8 cellular contexts compared by ENCODE assay signal in the genomic region with DNA sequence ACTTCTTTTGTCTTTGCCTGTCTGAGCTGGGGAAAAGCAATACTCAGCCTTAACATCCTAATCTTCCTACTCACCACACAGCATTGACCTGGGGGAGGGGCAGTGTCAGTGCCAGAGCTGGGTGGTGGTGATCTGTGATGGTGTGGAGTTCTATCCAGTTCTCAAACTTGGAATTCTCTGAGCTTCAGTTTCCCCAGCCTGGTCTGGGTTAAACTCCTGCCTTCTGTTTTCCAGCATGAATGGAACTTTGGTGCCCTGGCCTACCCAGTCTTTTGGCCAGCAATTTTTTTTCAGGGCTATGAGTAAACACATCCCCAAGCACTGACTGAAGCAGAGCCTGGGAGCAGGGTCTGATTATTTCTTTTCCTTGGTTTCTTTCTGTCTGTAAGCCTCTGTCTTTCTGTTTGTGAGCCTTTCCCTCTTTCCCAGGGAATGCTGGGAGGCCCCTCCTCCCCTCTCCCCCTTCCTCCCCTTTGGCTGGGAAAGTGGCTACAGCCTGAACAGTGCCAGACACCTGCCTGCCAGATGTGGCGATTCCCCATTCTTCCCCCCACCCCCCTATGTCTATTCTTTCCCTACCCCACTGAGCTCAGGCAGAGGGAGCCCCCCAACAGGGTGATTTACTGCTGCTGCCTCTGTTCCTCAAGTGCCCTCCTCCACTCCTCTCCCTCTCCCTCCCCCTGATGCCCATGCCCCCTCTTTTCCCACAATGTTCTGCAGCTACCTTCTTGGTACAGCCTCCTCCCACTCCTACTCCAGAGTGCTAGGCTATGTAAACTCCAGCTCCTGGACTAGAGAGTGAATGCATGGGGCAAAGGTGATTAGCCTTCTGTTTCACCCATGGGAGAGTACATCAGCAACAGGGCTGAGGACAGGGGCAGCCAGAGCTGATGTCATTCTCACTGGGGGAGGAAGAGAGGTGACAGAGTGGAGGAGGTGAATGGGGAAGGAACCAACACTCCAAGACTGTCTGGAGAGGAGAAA. TPM values are rescaled to one million over a fixed set of nuclear protein-coding genes. Genes with fewer than 3 reads are reported as not detected.
A peak's percentile ranks its signal among the peaks of the same experiment; 100 is the strongest.
DNase-seq lines count a peak whose midpoint lies in the region; ATAC-seq and TF ChIP-seq lines count a peak whose summit lies in the region.

No MANE protein-coding gene starts in this region.

- H2AK5ac ChIP-seq in IMR-90 (ENCODE audit: low read depth, low read length) = peak overlapping the region; percentile 49; the same call in 1 of the 2 replicates

- H3K27ac ChIP-seq in IMR-90 (ENCODE audit: insufficient read depth, low read length) = peak overlapping the region; percentile 66; the same call in 1 of the 2 replicates
- peak overlapping the region in 13 of 21 experiments; percentile 1 to 65 (median 44) for H3K27ac ChIP-seq in skin epidermis
- H3K27ac ChIP-seq in CD8-positive, alpha-beta T cell (ENCODE audit: low read depth, low read length) = no peak overlapping the region

- H2AFZ ChIP-seq in IMR-90 (replicated peaks; ENCODE audit: low read length, poor library complexity) = peak overlapping the region; percentile 45

- H2BK20ac ChIP-seq in IMR-90 (ENCODE audit: low read depth, low read length) = peak overlapping the region; percentile 21; the same call in 1 of the 2 replicates

- peak overlapping the region; percentile 25; the same call in 1 of the 2 replicates for H4K5ac ChIP-seq in IMR-90 (ENCODE audit: low read depth, low read length)

- TF ChIP-seq CTCF in IMR-90 (conservative IDR thresholded peaks at IDR 0.05; ENCODE audit: low read depth, low read length) = no peak
- TF ChIP-seq CTCF in WTC11 (IDR thresholded peaks at IDR 0.05) = no peak
- no peak for TF ChIP-seq CTCF in CD8-positive, alpha-beta T cell (IDR thresholded peaks at IDR 0.05)

- H4K91ac ChIP-seq in IMR-90 (ENCODE audit: insufficient read depth, low read depth, low read length) = 0 out of 2 replicates have a peak overlapping the region, but pooled peaks have one; percentile 4

- no peaks in the 10 kb centered on the region for H4K20me1 ChIP-seq in IMR-90 (ENCODE audit: insufficient read depth, low read length)

- H3K4me3 ChIP-seq in IMR-90 (ENCODE audit: insufficient read depth, low read depth, low read length) = no peak overlapping the region
- peak overlapping the region; percentile 64 for H3K4me3 ChIP-seq in iPS-15b (ENCODE audit: low read depth, low read length)
- H3K4me3 ChIP-seq in skin epidermis = no peak overlapping the region
- no peak overlapping the region for H3K4me3 ChIP-seq in CD8-positive, alpha-beta T cell (ENCODE audit: low read depth, low read length)

- H3K23ac ChIP-seq in IMR-90 (ENCODE audit: low read depth, low read length) = peak overlapping the region; percentile 19

- no TSS peak for BruUV-seq in IMR-90 (replicated peaks; lab: Mats Ljungman, UMichigan)

- peak; percentile 72 for DNase-seq in IMR-90
- DNase-seq in WTC11 (ENCODE audit: low spot score) = no peak
- DNase-seq in MV-4-11 (lab: John Stamatoyannopoulos, UW) = no peak
- DNase-seq in CD8-positive, alpha-beta T cell = no peak
- no peak for DNase-seq in D341Med (ENCODE audit: low spot score)

- H3K9me1 ChIP-seq in IMR-90 (ENCODE audit: insufficient read depth, low read length) = peaks cover 15% of the 10 kb centered on the region; the same call in 1 of the 2 replicates

- H3K4me1 ChIP-seq in IMR-90 (ENCODE audit: control insufficient read depth, insufficient read depth, low read length) = peaks cover 24% of the 10 kb centered on the region
- peaks cover 62% of the 10 kb centered on the region for H3K4me1 ChIP-seq in iPS-15b (ENCODE audit: control insufficient read depth, insufficient read depth, low read length)
- peaks cover 25% of the 10 kb centered on the region for H3K4me1 ChIP-seq in CD8-positive, alpha-beta T cell (ENCODE audit: insufficient read depth, low read length)

- TF ChIP-seq RAD21 in IMR-90 (IDR thresholded peaks at IDR 0.05; ENCODE audit: low read length) = no peak

- peak overlapping the region; percentile 56 for H2AK9ac ChIP-seq in IMR-90 (replicated peaks; ENCODE audit: low read depth, low read length, poor library complexity)

- ATAC-seq in IMR-90 (ENCODE audit: low read depth) = peak; percentile 73
- no peak for ATAC-seq in WTC11
- no peak for ATAC-seq in HG03039 (IDR thresholded peaks at IDR 0.05; ENCODE audit: unreplicated experiment)
- no peak for ATAC-seq in CD8-positive, alpha-beta T cell

- H3K36me3 Mint-ChIP-seq in WTC11 = peaks cover 22% of the 10 kb centered on the region
- peaks cover 34% of the 10 kb centered on the region for H3K36me3 Mint-ChIP-seq in CD8-positive, alpha-beta T cell

- H3K56ac ChIP-seq in IMR-90 (ENCODE audit: extremely low read depth, insufficient read depth, low read length) = peak overlapping the region; percentile 29; the same call in 1 of the 2 replicates

- dilution Hi-C loops in IMR-90 (cut with HindIII; ENCODE audit: low sequenced_read_pairs, unreplicated experiment) = no loop called here

- in situ Hi-C loops in IMR-90 (cut with MboI; ENCODE audit: low sequenced_read_pairs) = no loop called here

- H2BK5ac ChIP-seq in IMR-90 (ENCODE audit: low read depth, low read length, poor library complexity, severe bottlenecking) = peak overlapping the region; percentile 15

- peak overlapping the region; percentile 43; the same call in 1 of the 2 replicates for H3K4me2 ChIP-seq in IMR-90 (ENCODE audit: low read depth, low read length)

- H3K36me3 ChIP-seq in IMR-90 (ENCODE audit: control insufficient read depth, insufficient read depth, low read length) (peaks cover 26% of the 10 kb centered on the region), iPS-15b (ENCODE audit: control insufficient read depth, insufficient read depth, low read length) (peaks cover 12% of the 10 kb centered on the region)
- H3K36me3 ChIP-seq in CD8-positive, alpha-beta T cell (ENCODE audit: insufficient read depth, low read length) = peaks cover 22% of the 10 kb centered on the region

- WGBS in IMR-90 (ENCODE audit: extremely low coverage in 2 of 2, insufficient read length in 1 of 2), 2 experiments = no CpG with 5 or more reads among the region's 1 CpG

- H3K9ac ChIP-seq in IMR-90 (ENCODE audit: low read depth, low read length) (no peak overlapping the region), iPS-15b (ENCODE audit: low read depth, low read length) (no peak overlapping the region)

- peak overlapping the region; percentile 87 for H3K4me3 Mint-ChIP-seq in WTC11
- no peak overlapping the region for H3K4me3 Mint-ChIP-seq in CD8-positive, alpha-beta T cell

- H3K27me3 ChIP-seq in IMR-90 (ENCODE audit: control insufficient read depth, insufficient read depth, low read length) (no peaks in the 10 kb centered on the region), iPS-15b (ENCODE audit: control insufficient read depth, insufficient read depth, low read length) (peaks cover 7% of the 10 kb centered on the region)
- no peaks in the 10 kb centered on the region for H3K27me3 ChIP-seq in CD8-positive, alpha-beta T cell (ENCODE audit: insufficient read depth, low read length)

- H3K27ac Mint-ChIP-seq in WTC11 = peak overlapping the region; percentile 92
- no peak overlapping the region for H3K27ac Mint-ChIP-seq in CD8-positive, alpha-beta T cell

- H2BK120ac ChIP-seq in IMR-90 (ENCODE audit: low read depth, low read length) = no peak overlapping the region

- peaks cover 47% of the 10 kb centered on the region for H3K4me1 Mint-ChIP-seq in WTC11
- H3K4me1 Mint-ChIP-seq in CD8-positive, alpha-beta T cell (ENCODE audit: low read depth) = peaks cover 12% of the 10 kb centered on the region

- H2BK15ac ChIP-seq in IMR-90 (ENCODE audit: low read depth, low read length) = no peak overlapping the region

- no peak for TF ChIP-seq POLR2A in IMR-90 (IDR thresholded peaks at IDR 0.05; ENCODE audit: low read depth, low read length)

- H4K8ac ChIP-seq in IMR-90 (ENCODE audit: low read depth in 2 of 2, low read length in 2 of 2) = peak overlapping the region in 1 of 2 experiments; percentile 62; a peak in 2 of 4 replicates

- peak overlapping the region; percentile 13; the same call in 1 of the 2 replicates for H3K18ac ChIP-seq in IMR-90 (ENCODE audit: low read depth, low read length)

- H3K9me3 ChIP-seq in IMR-90 (ENCODE audit: control insufficient read depth, insufficient read depth, low read length) = no peaks in the 10 kb centered on the region
- H3K9me3 ChIP-seq in iPS-15b (ENCODE audit: control insufficient read depth, insufficient read depth, low read length) = no peaks in the 10 kb centered on the region
- no peaks in the 10 kb centered on the region for H3K9me3 ChIP-seq in CD8-positive, alpha-beta T cell (ENCODE audit: low read length)

- intact Hi-C loops in IMR-90 (cut with micrococcal nuclease) = no loop called here
- intact Hi-C loops in CD8-positive, alpha-beta T cell (cut with DNase I, micrococcal nuclease) = no loop called here

- peaks cover 0 to 8% of the 10 kb centered on the region in 2 experiments; a peak in 2 of 4 replicates for H3K79me1 ChIP-seq in IMR-90 (ENCODE audit: low read depth in 1 of 2, low read length in 2 of 2)

- no peaks in the 10 kb centered on the region for H3K9me3 Mint-ChIP-seq in WTC11
- no peaks in the 10 kb centered on the region for H3K9me3 Mint-ChIP-seq in CD8-positive, alpha-beta T cell

- H3K4ac ChIP-seq in IMR-90 (ENCODE audit: low read depth, low read length) = peak overlapping the region; percentile 67

- CTCF ChIA-PET in IMR-90 (lab: Yijun Ruan, JAX) (interaction anchor here (0.6 to 0.9 kb wide), 3 partner anchors 16 to 152 kb away, joined by 3 to 4 read pairs (median 3); a partner anchor contains a TSS), WTC11 (lab: Charles Lee) (interaction anchor here (0.8 to 4.3 kb wide), 23 partner anchors 8 to 152 kb away, joined by 3 to 61 read pairs (median 5); a partner anchor contains a TSS)
- CTCF ChIA-PET in CD8-positive, alpha-beta T cell (lab: Charles Lee) = interaction anchor here (0.9 to 2.7 kb wide), 6 partner anchors 26 to 101 kb away, joined by 3 to 12 read pairs (median 6); a partner anchor contains a TSS

- H3K27me3 Mint-ChIP-seq in WTC11 (ENCODE audit: low read depth) = peaks cover 18% of the 10 kb centered on the region
- H3K27me3 Mint-ChIP-seq in CD8-positive, alpha-beta T cell (ENCODE audit: low read depth) = no peaks in the 10 kb centered on the region

- no peak overlapping the region; the same call in 1 of the 2 replicates for H3K14ac ChIP-seq in IMR-90 (replicated peaks; ENCODE audit: low read depth, low read length)

- POLR2A ChIA-PET in IMR-90 (lab: Charles Lee; ENCODE audit: unreplicated experiment) (interaction anchor here (0.5 kb wide), 1 partner anchor 28 kb away, joined by 3 read pairs; a partner anchor contains a TSS), WTC11 (lab: Charles Lee) (interaction anchor here (0.6 to 1.7 kb wide), 7 partner anchors 14 to 58 kb away, joined by 3 to 8 read pairs (median 4); no protein-coding TSS in a partner anchor)
- POLR2A ChIA-PET in CD8-positive, alpha-beta T cell (lab: Charles Lee) = interaction anchor here (0.8 to 1.6 kb wide), 3 partner anchors 9 to 73 kb away, joined by 3 to 8 read pairs (median 4); a partner anchor contains a TSS

RNA-seq across cellular contexts. Expression of a gene that starts 11.1 kb away (rescaled TPM):
- total RNA-seq in IMR-90 (2012; rRNA removed) (not detected in 2 replicates), WTC11 (2021) (0.13 TPM in 1 of 3 replicates, not detected in the others)
- polyA plus RNA-seq in IMR-90 (2012; rRNA removed) = not detected in 2 replicates
- 0.02 TPM in 1 of 2 replicates, not detected in the other for polyA plus RNA-seq in IMR-90 (2012; cell fraction: cytosol; rRNA removed)
- polyA plus RNA-seq in IMR-90 (2012; cell fraction: nucleus; rRNA removed; ENCODE audit: low replicate concordance) = 0.19 and 0.36 TPM in 2 replicates
- total RNA-seq in CD8-positive, alpha-beta T cell = not detected

RNA-seq across cellular contexts. Expression of a gene that starts 28.3 kb away (rescaled TPM):
- total RNA-seq in IMR-90 (2012; rRNA removed) (262 and 382 TPM in 2 replicates), WTC11 (2021) (98.2 to 116 TPM (median 115 TPM) in 3 replicates)
- 157 and 187 TPM in 2 replicates for polyA plus RNA-seq in IMR-90 (2012; rRNA removed)
- 73.8 and 80.0 TPM in 2 replicates for polyA plus RNA-seq in IMR-90 (2012; cell fraction: cytosol; rRNA removed)
- polyA plus RNA-seq in IMR-90 (2012; cell fraction: nucleus; rRNA removed; ENCODE audit: low replicate concordance) = 22.8 and 109 TPM in 2 replicates
- total RNA-seq in CD8-positive, alpha-beta T cell = 10 to 100 TPM; 24.1 to 25.2 TPM

RNA-seq across cellular contexts. Expression of a gene that starts 31.4 kb away (rescaled TPM):
- total RNA-seq in IMR-90 (2012; rRNA removed) (0.28 and 0.36 TPM in 2 replicates), WTC11 (2021) (18.4 to 23.5 TPM (median 22.2 TPM) in 3 replicates)
- polyA plus RNA-seq in IMR-90 (2012; rRNA removed) = 2.5 and 2.9 TPM in 2 replicates
- polyA plus RNA-seq in IMR-90 (2012; cell fraction: cytosol; rRNA removed) = 3.1 and 5.4 TPM in 2 replicates
- polyA plus RNA-seq in IMR-90 (2012; cell fraction: nucleus; rRNA removed; ENCODE audit: low replicate concordance) = 3.7 and 8.0 TPM in 2 replicates
- 1 to 10 TPM; 2.1 TPM for total RNA-seq in CD8-positive, alpha-beta T cell

RNA-seq across cellular contexts. Expression of a gene that starts 52.4 kb away (rescaled TPM):
- 0.18 and 0.28 TPM in 2 replicates for total RNA-seq in IMR-90 (2012; rRNA removed)
- polyA plus RNA-seq in IMR-90 (2012; rRNA removed) = 0.17 and 0.32 TPM in 2 replicates
- 0.39 and 0.62 TPM in 2 replicates for polyA plus RNA-seq in IMR-90 (2012; cell fraction: cytosol; rRNA removed)
- 0.17 and 0.46 TPM in 2 replicates for polyA plus RNA-seq in IMR-90 (2012; cell fraction: nucleus; rRNA removed; ENCODE audit: low replicate concordance)
- 2.4 to 3.0 TPM (median 3.0 TPM) in 3 replicates for total RNA-seq in WTC11 (2021)
- total RNA-seq in CD8-positive, alpha-beta T cell = not detected
